8 cellular contexts compared by ENCODE assay signal in genomic region chr19:43754562-43755255, GRCh38. TPM values are rescaled to one million over a fixed set of nuclear protein-coding genes. Genes with fewer than 3 reads are reported as not detected.
DNase-seq lines count a peak whose midpoint lies in the region; ATAC-seq lines count a peak whose summit lies in the region.

TSS of gene SMG9 (minus strand) at chr19:43754962. CDS start at chr19:43750741, 4,221 bp downstream.

- CTCF ChIA-PET in activated CD4-positive, alpha-beta T cell treated with anti-CD3 and anti-CD28 coated beads, Interleukin-2, amount 10 ng/mL, durations not matched to agents 7 days and 5 days (lab: Charles Lee), result interaction anchor here (0.7 to 7.8 kb wide), 8 partner anchors 9 to 200 kb away, joined by 3 to 81 read pairs (median 4); no protein-coding TSS in a partner anchor

- DNase-seq in NCI-H69 (lab: John Stamatoyannopoulos, UW) (peak; percentile 98), cortex of kidney (lab: John Stamatoyannopoulos, UW) (peak; percentile 97), left kidney (ENCODE audit: low read depth, low spot score) (peak; percentile 100)
- DNase-seq in activated CD4-positive, alpha-beta T cell treated with anti-CD3 and anti-CD28 coated beads, Interleukin-2, amount 10 ng/mL, durations not matched to agents 7 days and 5 days, result peak; percentile 98
- peak; percentile 98 for DNase-seq in stimulated activated CD4-positive, alpha-beta T cell treated with anti-CD3 and anti-CD28 coated beads, Interleukin-1b, Interleukin-23, amount 100 ng/mL, for 48 hours

- H3K9me3 ChIP-seq in BLaER1 treated with 17β-estradiol and CSF1 and Interleukin-3, amounts not matched to agents 10 nM and 100 nM (replicated peaks in 1 of 11), result no peaks in the 10 kb centered on the region

- H3K9ac ChIP-seq in BLaER1 treated with 17β-estradiol and CSF1 and Interleukin-3, amounts not matched to agents 10 nM and 100 nM, result peak within 1 kb of the TSS; percentile 93 to 99 (median 96)

- H3K4me3 ChIP-seq in BLaER1 treated with 17β-estradiol and CSF1 and Interleukin-3, amounts not matched to agents 10 nM and 100 nM, result peak within 1 kb of the TSS; percentile 69 to 87 (median 80)

- ATAC-seq in GM19351 (IDR thresholded peaks at IDR 0.05; ENCODE audit: unreplicated experiment), result peak; percentile 54
- ATAC-seq in HG03520 (IDR thresholded peaks at IDR 0.05; ENCODE audit: unreplicated experiment), result peak; percentile 54

- H3K27ac ChIP-seq in BLaER1 treated with 17β-estradiol and CSF1 and Interleukin-3, amounts not matched to agents 10 nM and 100 nM, result peak within 1 kb of the TSS; percentile 86 to 99 (median 97)

- H3K4me1 Mint-ChIP-seq in activated CD4-positive, alpha-beta T cell treated with anti-CD3 and anti-CD28 coated beads, Interleukin-2, amount 10 ng/mL, durations not matched to agents 7 days and 5 days, result peaks cover 61% of the 10 kb centered on the region

- peak within 1 kb of the TSS; percentile 99 for H3K27ac Mint-ChIP-seq in activated CD4-positive, alpha-beta T cell treated with anti-CD3 and anti-CD28 coated beads, Interleukin-2, amount 10 ng/mL, durations not matched to agents 7 days and 5 days

- H3K36me3 Mint-ChIP-seq in activated CD4-positive, alpha-beta T cell treated with anti-CD3 and anti-CD28 coated beads, Interleukin-2, amount 10 ng/mL, durations not matched to agents 7 days and 5 days (ENCODE audit: low read depth), result peaks cover 52% of the 10 kb centered on the region

- H3K27me3 Mint-ChIP-seq in activated CD4-positive, alpha-beta T cell treated with anti-CD3 and anti-CD28 coated beads, Interleukin-2, amount 10 ng/mL, durations not matched to agents 7 days and 5 days, result no peaks in the 10 kb centered on the region

- peaks cover 22 to 36% (median 29%) of the 10 kb centered on the region in 11 experiments for H3K36me3 ChIP-seq in BLaER1 treated with 17β-estradiol and CSF1 and Interleukin-3, amounts not matched to agents 10 nM and 100 nM

- no peaks in the 10 kb centered on the region for H3K27me3 ChIP-seq in BLaER1 treated with 17β-estradiol and CSF1 and Interleukin-3, amounts not matched to agents 10 nM and 100 nM

- POLR2A ChIA-PET in activated CD4-positive, alpha-beta T cell treated with anti-CD3 and anti-CD28 coated beads, Interleukin-2, amount 10 ng/mL, durations not matched to agents 7 days and 5 days (lab: Charles Lee), result interaction anchor here (0.5 to 2.1 kb wide), 3 partner anchors 11 to 1886 kb away, joined by 3 to 6 read pairs (median 4); no protein-coding TSS in a partner anchor

- H3K4me1 ChIP-seq in BLaER1 treated with 17β-estradiol and CSF1 and Interleukin-3, amounts not matched to agents 10 nM and 100 nM, result peaks cover 52 to 81% (median 67%) of the 10 kb centered on the region in 10 experiments

- peaks cover 0 to 37% (median 0%) of the 10 kb centered on the region in 11 experiments; a peak in 5 of 22 replicates for H4K20me1 ChIP-seq in BLaER1 treated with 17β-estradiol and CSF1 and Interleukin-3, amounts not matched to agents 10 nM and 100 nM

- peak within 1 kb of the TSS; percentile 97 for H3K4me3 Mint-ChIP-seq in activated CD4-positive, alpha-beta T cell treated with anti-CD3 and anti-CD28 coated beads, Interleukin-2, amount 10 ng/mL, durations not matched to agents 7 days and 5 days

- no peaks in the 10 kb centered on the region for H3K9me3 Mint-ChIP-seq in activated CD4-positive, alpha-beta T cell treated with anti-CD3 and anti-CD28 coated beads, Interleukin-2, amount 10 ng/mL, durations not matched to agents 7 days and 5 days

- peak within 1 kb of the TSS; percentile 92 to 100 (median 97) for H3K4me2 ChIP-seq in BLaER1 treated with 17β-estradiol and CSF1 and Interleukin-3, amounts not matched to agents 10 nM and 100 nM

RNA-seq across cellular contexts. Expression of gene SMG9, which starts in this region (rescaled TPM):
- 10 to 100 TPM; 69.1 to 71.0 TPM for total RNA-seq in activated CD4-positive, alpha-beta T cell treated with anti-CD3 and anti-CD28 coated beads, Interleukin-2, amount 10 ng/mL, durations not matched to agents 7 days and 5 days

Comparison
In these comparisons a context has a peak if more than half of its experiments do, and no peak if none do; other contexts are left out.
1. Peak in every context shown above with its lines: DNase-seq, ATAC-seq, H3K4me3 ChIP-seq and H3K27ac ChIP-seq.